Comparison of ENCODE assay signal across 9 cellular contexts in genomic region chr9:116163293-116164055, GRCh38. TPM values are rescaled to one million over a fixed set of nuclear protein-coding genes. Genes with fewer than 3 reads are reported as not detected.
DNase-seq lines count a peak whose midpoint lies in the region; ATAC-seq, FAIRE-seq and TF ChIP-seq lines count a peak whose summit lies in the region.
"Had no signal": no experiment of that assay in that cellular context is flagged by ENCODE, and none has a peak within 500 bp of the region (broad histone marks: within the 10 kb centered on the region; RNA-seq: fewer than 3 reads in every experiment).

No MANE protein-coding gene starts in this region.

- no peak for TF ChIP-seq EP300 in A549 (IDR thresholded peaks at IDR 0.05)

- DNase-seq in A549 (ENCODE audit: low read depth in 1 of 2, low spot score in 1 of 2) (no peak), RWPE1 (ENCODE audit: low spot score) (no peak), fibroblast of villous mesenchyme (ENCODE audit: low read depth) (no peak), NCI-H345 treated with DMSO at 0.1 percent for 48 hours (lab: John Stamatoyannopoulos, UW; ENCODE audit: unreplicated experiment) (no peak), hypothalamus (lab: John Stamatoyannopoulos, UW) (no peak), epidermal melanocyte (ENCODE audit: insufficient read length, low spot score) (no peak)
- no peak for DNase-seq in stimulated activated CD4-positive, alpha-beta T cell treated with anti-CD3 and anti-CD28 coated beads, Interleukin-2, amount 100 ng/mL, for 24 hours
- DNase-seq: activated T-cell treated with anti-CD3 and anti-CD28 coated beads, Interleukin-2, amount 50 U/mL, for 1 hour had no signal

- 83% methylated on average over 2 of the region's 2 CpGs for WGBS in A549 (ENCODE audit: missing lambda C conversion rate)

- peaks cover 100% of the 10 kb centered on the region for H3K4me1 ChIP-seq in A549

- no peak for ATAC-seq in A549

- FAIRE-seq in A549 (lab: Jason Lieb, UNC) = no peak

- POLR2A ChIA-PET in A549 (lab: Yijun Ruan, JAX) = interaction anchor here (1.0 to 4.6 kb wide), 4 partner anchors 10 to 570 kb away, joined by 3 to 37 read pairs (median 8); partner anchors contain the start of gene PAPPA
- POLR2A ChIA-PET in RWPE1 (lab: Yijun Ruan, JAX; ENCODE audit: low non-redundant PET) = no interaction called here

- H3K9me3 ChIP-seq in A549 = peaks cover 8% of the 10 kb centered on the region; the same call in 2 of the 3 replicates

- H3K4me3 ChIP-seq in A549 (no peak overlapping the region), fibroblast of villous mesenchyme (ENCODE audit: low read depth, low read length) (no peak overlapping the region)

- CTCF ChIA-PET in A549 (lab: Yijun Ruan, JAX) = interaction anchor here (0.7 to 8.3 kb wide), 9 partner anchors 9 to 571 kb away, joined by 3 to 70 read pairs (median 3); partner anchors contain the start of gene PAPPA
- CTCF ChIA-PET in RWPE1 (lab: Yijun Ruan, JAX) = interaction anchor here (0.7 to 1.0 kb wide), 3 partner anchors 42 to 572 kb away, joined by 3 to 4 read pairs (median 4); no protein-coding TSS in a partner anchor

- H3K4me2 ChIP-seq in A549 = no peak overlapping the region; the same call in 2 of the 3 replicates

- TF ChIP-seq CTCF in A549 (IDR thresholded peaks at IDR 0.05) (peak; percentile 38; the same call in 2 of the 3 replicates), GM12873 (IDR thresholded peaks at IDR 0.05; ENCODE audit: insufficient read depth, low read depth, low read length, missing control alignments) (peak; percentile 54), RWPE1 (conservative IDR thresholded peaks at IDR 0.05; ENCODE audit: low read depth) (peak; percentile 47), fibroblast of villous mesenchyme (IDR thresholded peaks at IDR 0.05; ENCODE audit: insufficient read depth, low read depth, low read length) (peak; percentile 50)

- H3K27ac ChIP-seq in A549 = peak overlapping the region; percentile 80 to 99; a peak in 5 of 6 replicates
- H3K27ac ChIP-seq in RWPE1 = no peak overlapping the region

- TF ChIP-seq POLR2A in A549 (IDR thresholded peaks at IDR 0.05; ENCODE audit: low read length) = no peak

- peak; percentile 15 to 19; a peak in 1 of 5 replicates for TF ChIP-seq RAD21 in A549 (conservative IDR thresholded peaks at IDR 0.05 in 1 of 2, IDR thresholded peaks at IDR 0.05 in 1 of 2)

TF ChIP-seq in A549, 52 proteins besides CTCF, POLR2A, EP300 and RAD21:
- TF ChIP-seq SMC3 (IDR thresholded peaks at IDR 0.05) (peak; percentile 22; the same call in 1 of the 3 replicates), MAX (IDR thresholded peaks at IDR 0.05) (no peak), RARB (CRISPR knock-in tag; IDR thresholded peaks at IDR 0.05) (0 out of 2 replicates have a peak, but pooled peaks have one; percentile 18), FOSB (CRISPR knock-in tag; IDR thresholded peaks at IDR 0.05) (peak; percentile 66; the same call in 1 of the 2 replicates), CHD2 (IDR thresholded peaks at IDR 0.05; ENCODE audit: low read length, partially characterized antibody) (no peak), POLR2AphosphoS2 (conservative IDR thresholded peaks at IDR 0.05; ENCODE audit: low read length) (0 out of 2 replicates have a peak, but pooled peaks have one; percentile 60), JUNB (IDR thresholded peaks at IDR 0.05) (no peak), ZFP36 (IDR thresholded peaks at IDR 0.05; ENCODE audit: borderline replicate concordance, partially characterized antibody) (peak; percentile 49), JUN (IDR thresholded peaks at IDR 0.05) (no peak; a peak in 1 of 5 replicates), HOXA7 (CRISPR knock-in tag; IDR thresholded peaks at IDR 0.05) (peak; percentile 17; the same call in 1 of the 2 replicates), KDM1A (IDR thresholded peaks at IDR 0.05; ENCODE audit: low read depth) (peak; percentile 62; the same call in 1 of the 2 replicates)
TF ChIP-seq in A549: peak in this region for 7.

RNA-seq across cellular contexts. Expression of gene PAPPA, which starts 9.9 kb away (rescaled TPM):
- 127 and 156 TPM in 2 replicates for polyA plus RNA-seq in A549 (2011; rRNA removed)
- polyA plus RNA-seq in A549 (2012; cell fraction: cytosol; rRNA removed) = 14.1 and 18.3 TPM in 2 replicates
- 35.2 and 39.7 TPM in 2 replicates for polyA plus RNA-seq in A549 (2012; cell fraction: nucleus; rRNA removed)
- polyA plus RNA-seq in A549 (2017; fragmentation: RNase III; extraction: RNeasy Plus Mini Kit Qiagen cat#74134 plus additional on column Dnase treatment) = 36.8 to 41.2 TPM (median 40.0 TPM) in 3 replicates
- 379 and 415 TPM in 2 replicates for polyA minus RNA-seq in A549 (2011; rRNA and poly(A)+ RNA removed)
- total RNA-seq in fibroblast of villous mesenchyme = 42.5 and 104 TPM in 2 replicates
